Comparison of ENCODE assay signal across 8 cellular contexts in the genomic region with DNA sequence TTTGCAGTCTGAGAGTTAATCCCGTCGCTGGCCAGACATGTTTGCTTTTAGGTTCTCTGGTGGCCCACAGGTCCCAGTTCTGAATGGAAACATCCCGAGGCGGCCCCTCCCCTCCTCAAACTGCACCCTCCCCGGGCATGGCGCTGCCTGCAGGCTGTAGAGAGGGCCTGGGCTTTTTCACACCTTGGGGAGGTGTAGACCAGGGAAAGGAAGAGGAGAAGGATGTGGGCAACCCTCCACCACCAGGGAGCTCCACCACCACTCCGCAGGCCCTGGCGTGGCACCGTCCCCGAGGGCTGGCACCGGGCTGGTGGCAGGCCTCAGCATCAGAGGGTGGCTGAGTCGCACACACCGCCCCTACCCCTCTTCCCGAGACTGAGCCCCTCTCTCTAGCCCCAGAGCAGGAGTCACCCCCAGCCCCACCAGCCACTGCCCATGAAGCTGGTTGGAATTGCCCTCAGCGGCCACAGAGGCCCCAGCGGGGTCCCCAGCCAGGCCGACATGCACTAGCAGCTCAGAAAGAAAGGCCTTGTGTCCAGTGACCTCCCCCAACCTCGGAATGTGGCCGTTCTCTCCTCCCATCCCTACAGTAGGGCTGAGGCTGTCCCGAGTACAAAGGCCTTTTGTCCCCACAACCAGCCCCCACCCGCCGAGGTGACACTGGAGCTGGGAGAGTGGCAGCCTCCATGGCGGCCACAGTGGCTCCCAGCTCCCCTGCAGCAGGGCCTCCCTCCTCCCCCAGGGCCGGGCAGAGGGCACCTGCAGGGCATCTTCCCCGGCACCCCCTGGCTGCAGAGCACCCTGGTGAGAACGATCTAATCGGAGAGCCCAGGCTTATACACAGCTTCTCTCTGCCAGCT. TPM values are rescaled to one million over a fixed set of nuclear protein-coding genes. Genes with fewer than 3 reads are reported as not detected.
A peak's percentile ranks its signal among the peaks of the same experiment; 100 is the strongest.
DNase-seq lines count a peak whose midpoint lies in the region; ATAC-seq, FAIRE-seq and TF ChIP-seq lines count a peak whose summit lies in the region.

No MANE protein-coding gene starts in this region.

- H3K9me3 Mint-ChIP-seq in activated CD4-positive, alpha-beta memory T cell treated with anti-CD3 and anti-CD28 coated beads, Interleukin-2, amount 10 ng/mL, durations not matched to agents 7 days and 5 days: no peaks in the 10 kb centered on the region

- POLR2A ChIA-PET in AG04450 (lab: Yijun Ruan, JAX): interaction anchor here (1.5 kb wide), 1 partner anchor 12 kb away, joined by 9 read pairs; no protein-coding TSS in a partner anchor
- POLR2A ChIA-PET in activated CD4-positive, alpha-beta memory T cell treated with anti-CD3 and anti-CD28 coated beads, Interleukin-2, amount 10 ng/mL, durations not matched to agents 7 days and 5 days (lab: Charles Lee): interaction anchor here (1.2 to 1.6 kb wide), 4 partner anchors 11 to 87 kb away, joined by 5 to 24 read pairs (median 6); a partner anchor contains a TSS

- CTCF ChIA-PET in AG04450 (lab: Charles Lee): interaction anchor here (0.8 to 1.5 kb wide), 5 partner anchors 8 to 38 kb away, joined by 3 to 6 read pairs (median 3); no protein-coding TSS in a partner anchor
- CTCF ChIA-PET in activated CD4-positive, alpha-beta memory T cell treated with anti-CD3 and anti-CD28 coated beads, Interleukin-2, amount 10 ng/mL, durations not matched to agents 7 days and 5 days (lab: Charles Lee): interaction anchor here (0.7 to 1.5 kb wide), 8 partner anchors 12 to 43 kb away, joined by 3 to 9 read pairs (median 5); no protein-coding TSS in a partner anchor

- H3K27me3 Mint-ChIP-seq in activated CD4-positive, alpha-beta memory T cell treated with anti-CD3 and anti-CD28 coated beads, Interleukin-2, amount 10 ng/mL, durations not matched to agents 7 days and 5 days: peaks cover 39% of the 10 kb centered on the region

- H3K4me3 Mint-ChIP-seq in activated CD4-positive, alpha-beta memory T cell treated with anti-CD3 and anti-CD28 coated beads, Interleukin-2, amount 10 ng/mL, durations not matched to agents 7 days and 5 days: no peak overlapping the region

- peak; percentile 4 for FAIRE-seq in HTR-8/SVneo (lab: Jason Lieb, UNC)

- peaks cover 31% of the 10 kb centered on the region for H3K4me1 Mint-ChIP-seq in activated CD4-positive, alpha-beta memory T cell treated with anti-CD3 and anti-CD28 coated beads, Interleukin-2, amount 10 ng/mL, durations not matched to agents 7 days and 5 days

- H3K27ac ChIP-seq in AG04450 (ENCODE audit: low read depth, low read length): no peak overlapping the region

- no peaks in the 10 kb centered on the region for H3K27me3 ChIP-seq in AG04450 (ENCODE audit: control insufficient read depth, insufficient read depth, low read length)

- no peak overlapping the region for H3K4me3 ChIP-seq in AG04450 (ENCODE audit: low read depth, low read length)

- peak; percentile 23 for TF ChIP-seq CTCF in AG04450 (IDR thresholded peaks at IDR 0.05; ENCODE audit: low read depth, low read length)

- H3K27ac Mint-ChIP-seq in activated CD4-positive, alpha-beta memory T cell treated with anti-CD3 and anti-CD28 coated beads, Interleukin-2, amount 10 ng/mL, durations not matched to agents 7 days and 5 days: no peak overlapping the region

- H3K36me3 Mint-ChIP-seq in activated CD4-positive, alpha-beta memory T cell treated with anti-CD3 and anti-CD28 coated beads, Interleukin-2, amount 10 ng/mL, durations not matched to agents 7 days and 5 days (ENCODE audit: low read depth): peaks cover 4% of the 10 kb centered on the region

- DNase-seq in AG04450 (ENCODE audit: low read depth, low spot score): no peak
- DNase-seq in HTR-8/SVneo (ENCODE audit: insufficient read length, low spot score): no peak
- peak; percentile 71 for DNase-seq in activated CD4-positive, alpha-beta memory T cell treated with anti-CD3 and anti-CD28 coated beads, Interleukin-2, amount 10 ng/mL, durations not matched to agents 7 days and 5 days
- DNase-seq in foreskin melanocyte: peak; percentile 90
- DNase-seq in pons (ENCODE audit: low spot score): peak; percentile 97

- H3K9me3 ChIP-seq in AG04450 (ENCODE audit: control insufficient read depth, insufficient read depth, low read length): peaks cover 13% of the 10 kb centered on the region

- ATAC-seq in GM19351 (IDR thresholded peaks at IDR 0.05; ENCODE audit: unreplicated experiment): no peak
- ATAC-seq in HG02970 (IDR thresholded peaks at IDR 0.05; ENCODE audit: low FRiP score, unreplicated experiment): no peak
- no peak for ATAC-seq in GM21619 (IDR thresholded peaks at IDR 0.05; ENCODE audit: unreplicated experiment)

RNA-seq across cellular contexts. Expression of a gene that starts 23.5 kb away (rescaled TPM):
- polyA plus RNA-seq in AG04450 (2011; rRNA removed): 14.9 and 18.9 TPM in 2 replicates
- polyA minus RNA-seq in AG04450 (2011; rRNA and poly(A)+ RNA removed): 12.1 and 16.1 TPM in 2 replicates
- total RNA-seq in activated CD4-positive, alpha-beta memory T cell treated with anti-CD3 and anti-CD28 coated beads, Interleukin-2, amount 10 ng/mL, durations not matched to agents 7 days and 5 days: 100 to 1,000 TPM; 120 to 132 TPM

RNA-seq across cellular contexts. Expression of a gene that starts 58.1 kb away (rescaled TPM):
- 2.8 and 4.2 TPM in 2 replicates for polyA plus RNA-seq in AG04450 (2011; rRNA removed)
- polyA minus RNA-seq in AG04450 (2011; rRNA and poly(A)+ RNA removed): 1.9 and 7.4 TPM in 2 replicates
- 1 to 10 TPM in 1 of 2 experiments, under 1 TPM in 1; 0.98 to 1.2 TPM for total RNA-seq in activated CD4-positive, alpha-beta memory T cell treated with anti-CD3 and anti-CD28 coated beads, Interleukin-2, amount 10 ng/mL, durations not matched to agents 7 days and 5 days

Comparison
In these comparisons a context has a peak if more than half of its experiments do, and no peak if none do; other contexts are left out.
1. DNase-seq: peak in activated CD4-positive, alpha-beta memory T cell treated with anti-CD3 and anti-CD28 coated beads, Interleukin-2, amount 10 ng/mL, durations not matched to agents 7 days and 5 days (single experiment), foreskin melanocyte (single experiment) and pons (single experiment); none in AG04450 (single experiment) and HTR-8/SVneo (single experiment).